In the genomic region with DNA sequence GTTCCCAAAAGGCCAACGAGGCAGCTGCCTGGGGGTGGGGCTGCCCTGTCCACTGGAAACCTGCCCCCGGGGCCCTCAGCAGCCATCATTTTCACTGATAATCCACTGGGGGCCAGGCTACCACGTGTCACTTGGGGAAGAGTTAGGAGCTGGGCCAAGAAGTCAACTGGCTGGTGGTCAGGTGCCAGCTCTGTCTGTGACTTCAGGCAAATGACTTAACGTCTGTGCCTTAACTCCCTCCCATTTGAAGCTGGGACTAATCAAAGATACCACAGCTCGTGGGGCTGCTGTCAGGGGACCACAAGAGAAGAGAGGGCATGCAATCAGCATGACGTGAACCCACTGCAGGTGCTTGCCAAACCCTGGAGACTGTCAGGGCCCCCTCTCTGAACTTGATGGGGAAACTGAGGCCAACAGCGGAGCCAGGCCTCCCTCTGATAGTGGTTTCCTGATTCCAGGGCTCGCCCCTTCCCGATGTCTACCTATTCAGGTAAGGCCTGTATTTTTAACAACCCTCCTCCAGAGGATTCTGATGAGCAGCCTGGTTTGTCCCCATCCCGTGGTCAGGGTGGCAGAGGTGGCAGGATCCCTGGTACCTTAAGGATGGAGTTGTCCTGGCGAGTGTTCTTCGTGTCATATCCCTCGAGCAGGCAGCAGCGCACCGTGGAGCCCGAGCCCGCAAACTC, we compare ENCODE assay signal across 7 cellular contexts. TPM values are rescaled to one million over a fixed set of nuclear protein-coding genes. Genes with fewer than 3 reads are reported as not detected.
DNase-seq lines count a peak whose midpoint lies in the region; ATAC-seq and TF ChIP-seq lines count a peak whose summit lies in the region.
"Had no signal": no experiment of that assay in that cellular context is flagged by ENCODE, and none has a peak within 500 bp of the region (broad histone marks: within the 10 kb centered on the region; RNA-seq: fewer than 3 reads in every experiment).

No MANE protein-coding gene starts in this region.

- H3K9me3 ChIP-seq in gastroesophageal sphincter (no peaks in the 10 kb centered on the region), prostate gland (no peaks in the 10 kb centered on the region)

- no peaks in the 10 kb centered on the region for H3K9me3 Mint-ChIP-seq in activated naive CD4-positive, alpha-beta T cell treated with anti-CD3 and anti-CD28 coated beads, Interleukin-2, amount 50 U/mL, for 72 hours
- H3K9me3 Mint-ChIP-seq in stimulated activated memory B cell treated with anti-CD40 and anti-IgM and Interleukin-4, amounts not matched to agents 10 μg/mL and 1 μg/mL and 100 μg/mL, for 72 hours: no peaks in the 10 kb centered on the region
- H3K9me3 Mint-ChIP-seq in immature natural killer cell: no peaks in the 10 kb centered on the region

- TF ChIP-seq CTCF in gastroesophageal sphincter (IDR thresholded peaks at IDR 0.05): no peak
- no peak for TF ChIP-seq CTCF in prostate gland (IDR thresholded peaks at IDR 0.05)

- intact Hi-C loops in prostate gland (cut with DNase I): no loop called here

- H3K27ac Mint-ChIP-seq in activated naive CD4-positive, alpha-beta T cell treated with anti-CD3 and anti-CD28 coated beads, Interleukin-2, amount 50 U/mL, for 72 hours: peak overlapping the region; percentile 67 to 73
- H3K27ac Mint-ChIP-seq in stimulated activated memory B cell treated with anti-CD40 and anti-IgM and Interleukin-4, amounts not matched to agents 10 μg/mL and 1 μg/mL and 100 μg/mL, for 72 hours: peak overlapping the region; percentile 71
- H3K27ac Mint-ChIP-seq in immature natural killer cell: no peak overlapping the region

- TF ChIP-seq POLR2A in gastroesophageal sphincter (IDR thresholded peaks at IDR 0.05) (no peak), prostate gland (IDR thresholded peaks at IDR 0.05) (no peak)

- TF ChIP-seq EP300 in gastroesophageal sphincter (IDR thresholded peaks at IDR 0.05): no peak

- H3K36me3 Mint-ChIP-seq in activated naive CD4-positive, alpha-beta T cell treated with anti-CD3 and anti-CD28 coated beads, Interleukin-2, amount 50 U/mL, for 72 hours: no peaks in the 10 kb centered on the region
- H3K36me3 Mint-ChIP-seq in stimulated activated memory B cell treated with anti-CD40 and anti-IgM and Interleukin-4, amounts not matched to agents 10 μg/mL and 1 μg/mL and 100 μg/mL, for 72 hours: peaks cover 52% of the 10 kb centered on the region
- H3K36me3 Mint-ChIP-seq in immature natural killer cell: peaks cover 0 to under 1% (median 0%) of the 10 kb centered on the region in 3 donors

- H3K36me3 ChIP-seq in gastroesophageal sphincter (peaks cover 0 to 23% of the 10 kb centered on the region in 2 donors), prostate gland (peaks cover 0 to 8% of the 10 kb centered on the region in 2 donors)

- peak overlapping the region in 3 of 4 donors; percentile 34 to 62 (median 58) for H3K27ac ChIP-seq in gastroesophageal sphincter
- H3K27ac ChIP-seq in prostate gland: no peak overlapping the region

- H3K4me3 ChIP-seq in gastroesophageal sphincter (peak overlapping the region in 1 of 2 donors; percentile 17), prostate gland (no peak overlapping the region)

- H3K27me3 ChIP-seq in gastroesophageal sphincter: no peaks in the 10 kb centered on the region
- no peaks in the 10 kb centered on the region for H3K27me3 ChIP-seq in prostate gland (replicated peaks; ENCODE audit: insufficient read depth)

- DNase-seq in activated naive CD4-positive, alpha-beta T cell treated with anti-CD3 and anti-CD28 coated beads, Interleukin-2, amount 50 U/mL, for 72 hours (ENCODE audit: low spot score in 2 of 2): no peak
- DNase-seq in prostate gland (ENCODE audit: low spot score) (no peak), NCI-H345 (lab: John Stamatoyannopoulos, UW) (no peak), immature natural killer cell (no peak)
- DNase-seq: NCI-H82 had no signal

- no peaks in the 10 kb centered on the region for H3K27me3 Mint-ChIP-seq in stimulated activated memory B cell treated with anti-CD40 and anti-IgM and Interleukin-4, amounts not matched to agents 10 μg/mL and 1 μg/mL and 100 μg/mL, for 72 hours
- no peaks in the 10 kb centered on the region for H3K27me3 Mint-ChIP-seq in immature natural killer cell (ENCODE audit: low read depth in 3 of 3)

- H3K4me1 Mint-ChIP-seq in stimulated activated memory B cell treated with anti-CD40 and anti-IgM and Interleukin-4, amounts not matched to agents 10 μg/mL and 1 μg/mL and 100 μg/mL, for 72 hours: peaks cover 63% of the 10 kb centered on the region
- H3K4me1 Mint-ChIP-seq in immature natural killer cell: peaks cover 0 to 2% of the 10 kb centered on the region in 2 donors

- 60 to 100% methylated on average over 1 to 6 of the region's 17 CpGs for WGBS in gastroesophageal sphincter (ENCODE audit: low coverage in 1 of 2), 2 donors
- 61% methylated on average over 17 of the region's 17 CpGs for WGBS in prostate gland

- no peak for ATAC-seq in activated naive CD4-positive, alpha-beta T cell treated with anti-CD3 and anti-CD28 coated beads, Interleukin-2, amount 50 U/mL, for 72 hours
- no peak for ATAC-seq in gastroesophageal sphincter
- ATAC-seq in stimulated activated memory B cell treated with anti-CD40 and anti-IgM and Interleukin-4, amounts not matched to agents 10 μg/mL and 1 μg/mL and 100 μg/mL, for 72 hours: no peak

- H3K4me1 ChIP-seq in gastroesophageal sphincter (peaks cover 1 to 85% (median 20%) of the 10 kb centered on the region in 3 donors), prostate gland (replicated peaks) (peaks cover 4% of the 10 kb centered on the region)

- H3K4me3 Mint-ChIP-seq in stimulated activated memory B cell treated with anti-CD40 and anti-IgM and Interleukin-4, amounts not matched to agents 10 μg/mL and 1 μg/mL and 100 μg/mL, for 72 hours: no peak overlapping the region
- H3K4me3 Mint-ChIP-seq in immature natural killer cell: no peak overlapping the region

RNA-seq across cellular contexts. Expression of a gene that starts 12.3 kb away (rescaled TPM):
- total RNA-seq in activated naive CD4-positive, alpha-beta T cell treated with anti-CD3 and anti-CD28 coated beads, Interleukin-2, amount 50 U/mL, for 72 hours: 10 to 100 TPM; 26.0 to 49.8 TPM
- total RNA-seq in gastroesophageal sphincter (10 to 100 TPM in 2 of 4 donors, 1 to 10 TPM in 2; 8.9 to 15.0 (median 11.2) TPM), prostate gland (10 to 100 TPM; 28.1 to 28.2 TPM)
- polyA plus RNA-seq in immature natural killer cell: 10 to 100 TPM; 48.0 to 79.7 (median 59.8) TPM

RNA-seq across cellular contexts. Expression of a gene that starts 19.4 kb away (rescaled TPM):
- 1 to 10 TPM; 4.0 to 6.8 TPM for total RNA-seq in activated naive CD4-positive, alpha-beta T cell treated with anti-CD3 and anti-CD28 coated beads, Interleukin-2, amount 50 U/mL, for 72 hours
- total RNA-seq in gastroesophageal sphincter (1 to 10 TPM in 2 of 4 donors, under 1 TPM in 1, not detected in 1; 0.66 to 3.4 (median 3.1) TPM), prostate gland (10 to 100 TPM in 1 of 2 donors, 1 to 10 TPM in 1; 3.1 to 16.5 TPM)
- under 1 TPM in 2 of 3 donors, not detected in 1; 0.14 to 0.18 TPM for polyA plus RNA-seq in immature natural killer cell

RNA-seq across cellular contexts. Expression of a gene that starts 30.8 kb away (rescaled TPM):
- 10 to 100 TPM; 63.1 to 96.5 TPM for total RNA-seq in activated naive CD4-positive, alpha-beta T cell treated with anti-CD3 and anti-CD28 coated beads, Interleukin-2, amount 50 U/mL, for 72 hours
- total RNA-seq in gastroesophageal sphincter (10 to 100 TPM in 3 of 4 donors, 1 to 10 TPM in 1; 7.0 to 22.0 (median 16.3) TPM), prostate gland (10 to 100 TPM; 23.4 to 84.6 TPM)
- 10 to 100 TPM in 2 of 3 donors, 1 to 10 TPM in 1; 7.6 to 19.6 (median 14.7) TPM for polyA plus RNA-seq in immature natural killer cell

RNA-seq across cellular contexts. Expression of a gene that starts 33.1 kb away (rescaled TPM):
- total RNA-seq in activated naive CD4-positive, alpha-beta T cell treated with anti-CD3 and anti-CD28 coated beads, Interleukin-2, amount 50 U/mL, for 72 hours: 10 to 100 TPM; 24.5 to 43.2 TPM
- total RNA-seq in gastroesophageal sphincter (10 to 100 TPM; 25.2 to 49.7 (median 31.7) TPM), prostate gland (10 to 100 TPM; 21.8 to 47.0 TPM)
- polyA plus RNA-seq in immature natural killer cell: 10 to 100 TPM in 1 of 3 donors, 1 to 10 TPM in 2; 8.7 to 20.1 (median 9.1) TPM

RNA-seq across cellular contexts. Expression of a gene that starts 50.6 kb away (rescaled TPM):
- total RNA-seq in activated naive CD4-positive, alpha-beta T cell treated with anti-CD3 and anti-CD28 coated beads, Interleukin-2, amount 50 U/mL, for 72 hours: 10 to 100 TPM; 55.2 to 56.1 TPM
- total RNA-seq in gastroesophageal sphincter (100 to 1,000 TPM; 112 to 146 (median 132) TPM), prostate gland (10 to 100 TPM; 46.4 to 95.1 TPM)
- polyA plus RNA-seq in immature natural killer cell: 10 to 100 TPM; 84.0 to 97.8 (median 94.1) TPM

Comparison
In these comparisons a context has a peak if more than half of its experiments do, and no peak if none do; other contexts are left out.
1. H3K27ac Mint-ChIP-seq: peak in activated naive CD4-positive, alpha-beta T cell treated with anti-CD3 and anti-CD28 coated beads, Interleukin-2, amount 50 U/mL, for 72 hours (2 of 2) and stimulated activated memory B cell treated with anti-CD40 and anti-IgM and Interleukin-4, amounts not matched to agents 10 μg/mL and 1 μg/mL and 100 μg/mL, for 72 hours (single experiment); none in immature natural killer cell (0 of 6).
2. H3K27ac ChIP-seq: peak in gastroesophageal sphincter (3 of 4); none in prostate gland (0 of 2).